ENCODE assay signal across 21 cellular contexts in genomic region chr3:38632989-38633388, GRCh38. TPM values are rescaled to one million over a fixed set of nuclear protein-coding genes. Genes with fewer than 3 reads are reported as not detected.
DNase-seq lines count a peak whose midpoint lies in the region; ATAC-seq and TF ChIP-seq lines count a peak whose summit lies in the region.
"Had no signal": no experiment of that assay in that cellular context is flagged by ENCODE, and none has a peak within 500 bp of the region (broad histone marks: within the 10 kb centered on the region; RNA-seq: fewer than 3 reads in every experiment).

No MANE protein-coding gene starts in this region.

- H3K4me3 ChIP-seq in right atrium auricular region (no peak overlapping the region), osteoblast (ENCODE audit: insufficient read depth, low read length) (no peak overlapping the region)
- H3K4me3 ChIP-seq in BLaER1 treated with 17β-estradiol and CSF1 and Interleukin-3, amounts not matched to agents 10 nM and 100 nM: no peak overlapping the region
- H3K4me3 ChIP-seq: A549, GM12878, GM23338 had no signal

- no peak overlapping the region for H2AFZ ChIP-seq in osteoblast (ENCODE audit: low read length)
- H2AFZ ChIP-seq: GM23338 had no signal

- TF ChIP-seq CTCF in right atrium auricular region (IDR thresholded peaks at IDR 0.05) (no peak), osteoblast (IDR thresholded peaks at IDR 0.05; ENCODE audit: extremely low read depth, low read depth, low read length) (no peak)

- H3K4me2 ChIP-seq in BLaER1 treated with 17β-estradiol and CSF1 and Interleukin-3, amounts not matched to agents 10 nM and 100 nM: peak overlapping the region; percentile 64 to 91 (median 82)
- no peak overlapping the region for H3K4me2 ChIP-seq in osteoblast (ENCODE audit: insufficient read depth, low read length)
- H3K4me2 ChIP-seq: A549, GM23338 had no signal

- ATAC-seq in left ventricle myocardium superior (no peak), GM21423 (IDR thresholded peaks at IDR 0.05; ENCODE audit: unreplicated experiment) (no peak), SK-N-SH treated with all-trans-retinoic acid at 6 μM for 48 hours (no peak)
- ATAC-seq: A549; CD8-positive, alpha-beta T cell; GM12878; GM23338; HCT116 had no signal

- peak overlapping the region in 6 of 11 experiments; percentile 14 to 42 (median 26); a peak in 4 of 22 replicates for H3K9ac ChIP-seq in BLaER1 treated with 17β-estradiol and CSF1 and Interleukin-3, amounts not matched to agents 10 nM and 100 nM

- H3K27ac ChIP-seq in right atrium auricular region (peak overlapping the region; percentile 62 to 88), osteoblast (ENCODE audit: low read depth, low read length) (no peak overlapping the region)
- peak overlapping the region in 8 of 11 experiments; percentile 29 to 67 (median 57); a peak in 14 of 22 replicates for H3K27ac ChIP-seq in BLaER1 treated with 17β-estradiol and CSF1 and Interleukin-3, amounts not matched to agents 10 nM and 100 nM
- H3K27ac ChIP-seq: A549, C4-2B had no signal

- no peaks in the 10 kb centered on the region; a peak in 1 of 22 replicates for H4K20me1 ChIP-seq in BLaER1 treated with 17β-estradiol and CSF1 and Interleukin-3, amounts not matched to agents 10 nM and 100 nM
- H4K20me1 ChIP-seq in osteoblast (ENCODE audit: insufficient read depth, low read length): no peaks in the 10 kb centered on the region

- intact Hi-C loops in left ventricle myocardium superior (cut with micrococcal nuclease): no loop called here

- no peaks in the 10 kb centered on the region for H3K79me2 ChIP-seq in osteoblast (ENCODE audit: insufficient read depth, low read length)

- no peaks in the 10 kb centered on the region for H3K27me3 ChIP-seq in right atrium auricular region
- no peaks in the 10 kb centered on the region; a peak in 1 of 22 replicates for H3K27me3 ChIP-seq in BLaER1 treated with 17β-estradiol and CSF1 and Interleukin-3, amounts not matched to agents 10 nM and 100 nM
- peaks cover 18% of the 10 kb centered on the region for H3K27me3 ChIP-seq in osteoblast (ENCODE audit: insufficient read depth, low read length)
- H3K27me3 ChIP-seq: BE2C had no signal

- H3K9me3 ChIP-seq in right atrium auricular region (no peaks in the 10 kb centered on the region), osteoblast (ENCODE audit: low read depth, low read length) (no peaks in the 10 kb centered on the region)
- no peaks in the 10 kb centered on the region for H3K9me3 ChIP-seq in BLaER1 treated with 17β-estradiol and CSF1 and Interleukin-3, amounts not matched to agents 10 nM and 100 nM (replicated peaks in 1 of 11)
- H3K9me3 ChIP-seq: A549, BE2C, Caco-2 had no signal

- H3K36me3 ChIP-seq in right atrium auricular region (peaks cover 38% of the 10 kb centered on the region), osteoblast (ENCODE audit: insufficient read depth, low read length) (no peaks in the 10 kb centered on the region)
- H3K36me3 ChIP-seq in BLaER1 treated with 17β-estradiol and CSF1 and Interleukin-3, amounts not matched to agents 10 nM and 100 nM: no peaks in the 10 kb centered on the region
- H3K36me3 ChIP-seq: BE2C had no signal

- H3K4me1 ChIP-seq in right atrium auricular region: peaks cover 0 to 46% of the 10 kb centered on the region in 2 donors
- peaks cover 49 to 99% (median 87%) of the 10 kb centered on the region in 10 experiments for H3K4me1 ChIP-seq in BLaER1 treated with 17β-estradiol and CSF1 and Interleukin-3, amounts not matched to agents 10 nM and 100 nM
- H3K4me1 ChIP-seq in osteoblast (ENCODE audit: insufficient read depth, low read length): no peaks in the 10 kb centered on the region
- H3K4me1 ChIP-seq: A549, BE2C, Caco-2 had no signal

- DNase-seq in right atrium auricular region (ENCODE audit: low spot score): no peak
- DNase-seq in left ventricle myocardium superior: no peak
- peak; percentile 50 for DNase-seq in osteoblast (ENCODE audit: insufficient read length, low spot score, missing footprints)
- DNase-seq: 8988T; ACHN; AML-193; BE2C; Caco-2; CD4-positive, CD25-positive, alpha-beta regulatory T cell; CD8-positive, alpha-beta T cell; DMS153; DND-41; H9 had no signal

TF ChIP-seq in SK-N-SH treated with all-trans-retinoic acid at 6 μM for 48 hours, 23 proteins besides CTCF, POLR2A, EP300 and RAD21:
- no peak for TF ChIP-seq ESRRG (CRISPR knock-in tag; IDR thresholded peaks at IDR 0.05)
- no peak for TF ChIP-seq GLIS3 (CRISPR knock-in tag; IDR thresholded peaks at IDR 0.05)

RNA-seq across cellular contexts. Expression of gene SCN5A, which starts 16.5 kb away (rescaled TPM):
- total RNA-seq in right atrium auricular region (100 to 1,000 TPM; 102 to 118 TPM), left ventricle myocardium superior (133 TPM), osteoblast (under 0.01 TPM in 1 of 2 replicates, not detected in the other)
- total RNA-seq: CD4-positive, CD25-positive, alpha-beta regulatory T cell; GM12878 had no signal

Comparison
In these comparisons a context has a peak if more than half of its experiments do, and no peak if none do; other contexts are left out.
1. RNA of gene SCN5A, which starts 16.5 kb away (total RNA-seq): 133 TPM in left ventricle myocardium superior (single experiment) and 102 to 118 TPM in right atrium auricular region; under 0.01 TPM in osteoblast; every median in the first group is over 100 times any median in the second.